Comparison of ENCODE assay signal across 21 cellular contexts in genomic region chr12:43331935-43332334, GRCh38.
"Had no signal": no experiment of that assay in that cellular context is flagged by ENCODE, and none has a peak within 500 bp of the region (broad histone marks: within the 10 kb centered on the region; RNA-seq: fewer than 3 reads in every experiment).

No MANE protein-coding gene starts in this region.

- H3K4me2 ChIP-seq: neural progenitor cell had no signal

- H3K4me1 ChIP-seq: ascending aorta, colonic mucosa, left lung, neural progenitor cell, stomach had no signal

- H2AFZ ChIP-seq: neural progenitor cell had no signal

- H3K4me3 ChIP-seq: ascending aorta, colonic mucosa, left lung, mucosa of descending colon, neural progenitor cell, ovary, stomach had no signal

- H3K36me3 ChIP-seq: ascending aorta, colonic mucosa, left lung, neural progenitor cell, ovary, stomach, WERI-Rb-1 had no signal

- ATAC-seq: activated T-cell treated with anti-CD3 and anti-CD28 coated beads, Interleukin-2, amount 50 U/mL, for 72 hours; left lung; mucosa of descending colon; sciatic nerve; stimulated activated effector memory CD8-positive, alpha-beta T cell treated with anti-CD3 and anti-CD28 coated beads, Interleukin-12 subunit alpha, Interleukin-12 subunit beta, amount 100 ng/mL, for 72 hours had no signal

- H3K27me3 ChIP-seq: ascending aorta, colonic mucosa, left lung, neural progenitor cell, ovary, stomach had no signal

- DNase-seq: activated CD4-positive, alpha-beta T cell treated with anti-CD3 and anti-CD28 coated beads for 1 hour; activated effector memory CD4-positive, alpha-beta T cell treated with anti-CD3 and anti-CD28 coated beads, Interleukin-2, amount 50 U/mL, for 16 hours; activated T-cell treated with anti-CD3 and anti-CD28 coated beads, Interleukin-2, amount 50 U/mL, for 72 hours; colonic mucosa; endodermal cell; foreskin melanocyte; kidney; left lung; mammary epithelial cell; mucosa of descending colon; naive B cell; ovary; stimulated activated CD4-positive, alpha-beta T cell treated with anti-CD3 and anti-CD28 coated beads, Interleukin-4, amount 100 ng/mL, for 24 hours; stomach; trophoblast cell; WERI-Rb-1 had no signal

- H3K9me3 ChIP-seq: ascending aorta, colonic mucosa, left lung, mucosa of descending colon, ovary, stomach had no signal

- H3K27ac ChIP-seq: ascending aorta, colonic mucosa, epithelial cell of prostate, left lung, neural progenitor cell, ovary, stomach, WERI-Rb-1 had no signal

- H3K9ac ChIP-seq: neural progenitor cell had no signal
